ENCODE assay signal across 14 cellular contexts in genomic region chr7:106915873-106916272, GRCh38. TPM values are rescaled to one million over a fixed set of nuclear protein-coding genes. Genes with fewer than 3 reads are reported as not detected.
DNase-seq lines count a peak whose midpoint lies in the region; ATAC-seq lines count a peak whose summit lies in the region.
"Had no signal": no experiment of that assay in that cellular context is flagged by ENCODE, and none has a peak within 500 bp of the region (broad histone marks: within the 10 kb centered on the region; RNA-seq: fewer than 3 reads in every experiment).

No MANE protein-coding gene starts in this region.

- peak; percentile 10 for DNase-seq in stimulated activated CD4-positive, alpha-beta T cell treated with anti-CD3 and anti-CD28 coated beads, Interleukin-1b, Interleukin-23, amount 100 ng/mL, for 48 hours
- DNase-seq in stimulated activated CD4-positive, alpha-beta T cell treated with anti-CD3 and anti-CD28 coated beads, Interleukin-4, amount 100 ng/mL, for 4 hours: no peak
- DNase-seq in SW 1271 (lab: John Stamatoyannopoulos, UW) (no peak), AG20443 (ENCODE audit: low spot score) (no peak), T-helper 17 cell (no peak), iPS-NIHi11 (ENCODE audit: low spot score) (no peak)
- DNase-seq: AML-193, aorta, naive B cell, NCI-H1930, SHP77 had no signal

- no peak overlapping the region for H3K4me3 Mint-ChIP-seq in T-helper 17 cell
- H3K4me3 Mint-ChIP-seq: naive B cell; stimulated activated naive CD8-positive, alpha-beta T cell treated with anti-CD3 and anti-CD28 coated beads, Interleukin-15, Interleukin-2, amounts not matched to agents 100 ng/mL and 50 ng/mL, for 24 hours had no signal

- H3K9me3 ChIP-seq in T-helper 17 cell (ENCODE audit: control insufficient read depth, low read length, poor library complexity, severe bottlenecking): no peaks in the 10 kb centered on the region

- H3K27ac Mint-ChIP-seq in T-helper 17 cell: no peak overlapping the region
- H3K27ac Mint-ChIP-seq: naive B cell; stimulated activated naive CD8-positive, alpha-beta T cell treated with anti-CD3 and anti-CD28 coated beads, Interleukin-15, Interleukin-2, amounts not matched to agents 100 ng/mL and 50 ng/mL, for 24 hours had no signal

- peak; percentile 99 for ATAC-seq in GM21717 (IDR thresholded peaks at IDR 0.05; ENCODE audit: unreplicated experiment)
- ATAC-seq in HG03159 (IDR thresholded peaks at IDR 0.05; ENCODE audit: unreplicated experiment): peak; percentile 90
- no peak for ATAC-seq in T-helper 17 cell

- peaks cover 3% of the 10 kb centered on the region for H3K4me1 Mint-ChIP-seq in T-helper 17 cell

- H3K27me3 Mint-ChIP-seq in T-helper 17 cell: no peaks in the 10 kb centered on the region
- H3K27me3 Mint-ChIP-seq: naive B cell had no signal

- H3K36me3 Mint-ChIP-seq in T-helper 17 cell (ENCODE audit: low read depth): peaks cover 4% of the 10 kb centered on the region

RNA-seq across cellular contexts. Expression of gene PIK3CG, which starts 50.8 kb away (rescaled TPM):
- total RNA-seq in T-helper 17 cell: 10 to 100 TPM; 24.8 to 25.7 TPM
